In the genomic region with DNA sequence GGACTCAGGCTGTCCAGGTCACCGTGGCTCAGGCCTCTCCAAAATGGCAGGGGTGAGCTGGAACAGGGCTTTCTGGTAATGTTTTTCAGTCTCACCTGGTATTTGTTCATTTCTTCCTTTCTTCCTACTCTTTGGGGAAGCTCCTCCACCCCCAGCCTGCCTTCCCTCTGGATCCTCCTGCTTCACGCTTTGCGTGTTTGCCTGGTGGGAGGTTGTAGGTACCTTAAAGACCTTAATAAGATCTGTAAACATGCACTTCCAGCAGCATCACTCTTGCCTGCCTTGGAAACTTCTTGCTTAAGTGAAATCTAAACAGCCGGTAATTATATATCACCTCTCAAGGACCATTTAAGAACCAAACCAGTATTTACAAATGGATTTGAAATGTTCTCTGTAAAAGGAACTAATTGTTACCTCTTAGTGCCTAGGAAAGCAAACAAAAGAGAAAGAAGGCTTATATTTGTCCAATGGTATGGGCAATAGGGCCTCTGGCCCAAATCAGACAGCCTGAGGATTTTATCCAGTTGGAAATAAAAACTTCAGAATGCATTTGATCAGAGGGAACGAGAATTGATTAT, we compare ENCODE assay signal across 24 cellular contexts.
"Had no signal": no experiment of that assay in that cellular context is flagged by ENCODE, and none has a peak within 500 bp of the region (broad histone marks: within the 10 kb centered on the region; RNA-seq: fewer than 3 reads in every experiment).

No MANE protein-coding gene starts in this region.

- H3K9me3 ChIP-seq: gastroesophageal sphincter, heart right ventricle, ovary, psoas muscle, tibial artery, uterus had no signal

- H3K4me3 ChIP-seq: cardiac muscle cell, gastroesophageal sphincter, heart right ventricle, ovary, psoas muscle, tibial artery, uterus had no signal

- H3K9me3 Mint-ChIP-seq: activated CD8-positive, alpha-beta T cell treated with anti-CD3 and anti-CD28 coated beads for 36 hours; activated naive CD8-positive, alpha-beta T cell treated with anti-CD3 and anti-CD28 coated beads, Interleukin-2, amount 10 ng/mL, durations not matched to agents 7 days and 5 days; activated T-cell treated with anti-CD3 and anti-CD28 coated beads, Interleukin-2, amount 50 U/mL, for 24 hours; activated T-helper 2 cell treated with anti-CD3 and anti-CD28 coated beads, Interferon-gamma antibody, Interleukin-2, Interleukin-4, amounts not matched to agents 10 μg/mL and 5 μg/mL and 100 μg/mL, durations not matched to agents 14 hours and 24 hours and 36 hours; dendritic cell treated with granulocyte-macrophage colony-stimulating factor and Interleukin-4, amounts not matched to agents 40 ng/mL and 50 ng/mL, for 4 days; naive thymus-derived CD8-positive, alpha-beta T cell; WTC11 had no signal

- H3K27me3 ChIP-seq: cardiac muscle cell, gastroesophageal sphincter, heart right ventricle, ovary, tibial artery, uterus had no signal

- H3K36me3 Mint-ChIP-seq: activated naive CD8-positive, alpha-beta T cell treated with anti-CD3 and anti-CD28 coated beads, Interleukin-2, amount 10 ng/mL, durations not matched to agents 7 days and 5 days; naive thymus-derived CD8-positive, alpha-beta T cell; WTC11 had no signal

- H3K4me3 Mint-ChIP-seq: activated CD8-positive, alpha-beta T cell treated with anti-CD3 and anti-CD28 coated beads for 36 hours; activated naive CD8-positive, alpha-beta T cell treated with anti-CD3 and anti-CD28 coated beads, Interleukin-2, amount 10 ng/mL, durations not matched to agents 7 days and 5 days; activated T-cell treated with anti-CD3 and anti-CD28 coated beads, Interleukin-2, amount 50 U/mL, for 24 hours; dendritic cell treated with granulocyte-macrophage colony-stimulating factor and Interleukin-4, amounts not matched to agents 40 ng/mL and 50 ng/mL, for 4 days; naive thymus-derived CD8-positive, alpha-beta T cell; WTC11 had no signal

- H3K27ac ChIP-seq: cardiac muscle cell, gastroesophageal sphincter, heart right ventricle, ovary, psoas muscle, tibial artery, uterus had no signal

- H3K27ac Mint-ChIP-seq: activated CD8-positive, alpha-beta T cell treated with anti-CD3 and anti-CD28 coated beads for 36 hours; activated naive CD8-positive, alpha-beta T cell treated with anti-CD3 and anti-CD28 coated beads, Interleukin-2, amount 10 ng/mL, durations not matched to agents 7 days and 5 days; activated T-cell treated with anti-CD3 and anti-CD28 coated beads, Interleukin-2, amount 50 U/mL, for 24 hours; activated T-helper 2 cell treated with anti-CD3 and anti-CD28 coated beads, Interferon-gamma antibody, Interleukin-2, Interleukin-4, amounts not matched to agents 10 μg/mL and 5 μg/mL and 100 μg/mL, durations not matched to agents 14 hours and 24 hours and 36 hours; dendritic cell treated with granulocyte-macrophage colony-stimulating factor and Interleukin-4, amounts not matched to agents 40 ng/mL and 50 ng/mL, for 4 days; naive thymus-derived CD8-positive, alpha-beta T cell; WTC11 had no signal

- H3K4me1 ChIP-seq: gastroesophageal sphincter, heart right ventricle, psoas muscle, tibial artery, uterus had no signal

- H3K27me3 Mint-ChIP-seq: dendritic cell treated with granulocyte-macrophage colony-stimulating factor and Interleukin-4, amounts not matched to agents 40 ng/mL and 50 ng/mL, for 4 days had no signal

- DNase-seq: activated CD4-positive, alpha-beta T cell treated with anti-CD3 and anti-CD28 coated beads for 48 hours; activated CD8-positive, alpha-beta T cell treated with anti-CD3 and anti-CD28 coated beads for 36 hours; activated naive CD4-positive, alpha-beta T cell treated with Interleukin-2 at 50 U/mL for 16 hours; activated naive CD8-positive, alpha-beta T cell treated with anti-CD3 and anti-CD28 coated beads, Interleukin-2, amount 10 ng/mL, durations not matched to agents 7 days and 5 days; activated T-cell treated with anti-CD3 and anti-CD28 coated beads, Interleukin-2, amount 50 U/mL, for 24 hours; amygdala; effector CD8-positive, alpha-beta T cell; heart right ventricle; left ventricle myocardium superior; mesendoderm; naive thymus-derived CD8-positive, alpha-beta T cell; ovary; psoas muscle; right cardiac atrium; stimulated activated CD4-positive, alpha-beta T cell treated with anti-CD3 and anti-CD28 coated beads, Interleukin-2, amount 100 ng/mL, for 24 hours; stimulated activated naive CD4-positive, alpha-beta T cell treated with Interleukin-2 at 50 U/mL for 16 hours; substantia nigra; tibial artery; uterus had no signal

- H3K36me3 ChIP-seq: cardiac muscle cell, gastroesophageal sphincter, heart right ventricle, ovary, tibial artery, uterus had no signal

- H3K4me1 Mint-ChIP-seq: activated naive CD8-positive, alpha-beta T cell treated with anti-CD3 and anti-CD28 coated beads, Interleukin-2, amount 10 ng/mL, durations not matched to agents 7 days and 5 days; naive thymus-derived CD8-positive, alpha-beta T cell had no signal
